ENCODE assay signal across 2 cellular contexts in genomic region chr2:121239969-121240368, GRCh38.
TF ChIP-seq lines count a peak whose summit lies in the region.

No MANE protein-coding gene starts in this region.

TF ChIP-seq in HepG2, 621 proteins besides CTCF, POLR2A, EP300 and RAD21:
- TF ChIP-seq ZNF331 (CRISPR knock-in tag; IDR thresholded peaks at IDR 0.05) (no peak), CEBPB (IDR thresholded peaks at IDR 0.05; ENCODE audit: borderline replicate concordance, low read depth, low read length) (peak; percentile 81), ZBTB46 (CRISPR knock-in tag; IDR thresholded peaks at IDR 0.05; ENCODE audit: borderline replicate concordance) (no peak), CEBPG (CRISPR knock-in tag; IDR thresholded peaks at IDR 0.05) (0 out of 2 replicates have a peak, but pooled peaks have one; percentile 18), PCBP2 (optimal IDR thresholded peaks at IDR 0.05; ENCODE audit: low read depth, low read length, poor library complexity, severe bottlenecking) (no peak)

TF ChIP-seq in H1, 55 proteins besides CTCF, POLR2A, EP300 and RAD21:
- TF ChIP-seq FOSL1 (IDR thresholded peaks at IDR 0.05; ENCODE audit: insufficient read depth, low read depth, low read length): no peak
- peak; percentile 54; the same call in 1 of the 2 replicates for TF ChIP-seq CEBPB (IDR thresholded peaks at IDR 0.05; ENCODE audit: low read depth, low read length)
